In genomic region chr1:65021792-65022191, GRCh38 we compare ENCODE assay signal across 16 cellular contexts. TPM values are rescaled to one million over a fixed set of nuclear protein-coding genes. Genes with fewer than 3 reads are reported as not detected.
A peak's percentile ranks its signal among the peaks of the same experiment; 100 is the strongest.
DNase-seq lines count a peak whose midpoint lies in the region; ATAC-seq, FAIRE-seq and TF ChIP-seq lines count a peak whose summit lies in the region.
"Had no signal": no experiment of that assay in that cellular context is flagged by ENCODE, and none has a peak within 500 bp of the region (broad histone marks: within the 10 kb centered on the region; RNA-seq: fewer than 3 reads in every experiment).

No MANE protein-coding gene starts in this region.

- DNase-seq in G401 (ENCODE audit: low spot score) (peak; percentile 90), NCI-H69 (lab: John Stamatoyannopoulos, UW) (peak; percentile 51), heart right ventricle (no peak), pancreas (no peak), GDM1 (lab: John Stamatoyannopoulos, UW) (no peak)
- DNase-seq in CD4-positive, alpha-beta T cell, result no peak
- DNase-seq: COR-L47, DMS79, MG63, NCI-H1092 treated with DMSO at 0.1 percent for 48 hours, NCI-H1694, NCI-H2107, NCI-H774 had no signal

- H3K9me3 Mint-ChIP-seq in CD4-positive, alpha-beta T cell, result no peaks in the 10 kb centered on the region

- no peak for TF ChIP-seq CTCF in heart right ventricle (IDR thresholded peaks at IDR 0.05)
- no peak for TF ChIP-seq CTCF in pancreas (IDR thresholded peaks at IDR 0.05)
- no peak for TF ChIP-seq CTCF in CD4-positive, alpha-beta T cell (IDR thresholded peaks at IDR 0.05)

- H3K27me3 ChIP-seq in heart right ventricle, result no peaks in the 10 kb centered on the region
- no peaks in the 10 kb centered on the region for H3K27me3 ChIP-seq in pancreas
- H3K27me3 ChIP-seq in CD4-positive, alpha-beta T cell (ENCODE audit: control insufficient read depth, insufficient read depth, low read length), result no peaks in the 10 kb centered on the region
- H3K27me3 ChIP-seq: BLaER1 treated with 17β-estradiol and CSF1 and Interleukin-3, amounts not matched to agents 10 nM and 100 nM; MG63 had no signal

- H3K27ac Mint-ChIP-seq in CD4-positive, alpha-beta T cell, result no peak overlapping the region

- CTCF ChIA-PET in CD4-positive, alpha-beta T cell (lab: Charles Lee), result interaction anchor here (1.2 kb wide), 2 partner anchors 53 to 145 kb away, joined by 4 read pairs; no protein-coding TSS in a partner anchor

- no peak for FAIRE-seq in pancreas (lab: Jason Lieb, UNC)
- FAIRE-seq: G401.6 had no signal

- H3K9me3 ChIP-seq in heart right ventricle, result no peaks in the 10 kb centered on the region
- no peaks in the 10 kb centered on the region for H3K9me3 ChIP-seq in pancreas
- H3K9me3 ChIP-seq in CD4-positive, alpha-beta T cell (ENCODE audit: control insufficient read depth, low read length), result no peaks in the 10 kb centered on the region
- H3K9me3 ChIP-seq: MG63 had no signal

- H3K36me3 Mint-ChIP-seq in CD4-positive, alpha-beta T cell (ENCODE audit: low read depth), result no peaks in the 10 kb centered on the region

- WGBS in heart right ventricle, 2 donors, result 4 to 12% methylated on average over 1 of the region's 1 CpG
- 4 to 5% methylated on average over 1 of the region's 1 CpG for WGBS in pancreas, 2 donors

- H3K4me3 Mint-ChIP-seq in CD4-positive, alpha-beta T cell, result no peak overlapping the region

- no peak overlapping the region for H3K4me3 ChIP-seq in heart right ventricle
- H3K4me3 ChIP-seq in pancreas, result no peak overlapping the region
- H3K4me3 ChIP-seq: BLaER1 treated with 17β-estradiol and CSF1 and Interleukin-3, amounts not matched to agents 10 nM and 100 nM; MG63 had no signal

- POLR2A ChIA-PET in CD4-positive, alpha-beta T cell (lab: Charles Lee), result interaction anchor here (0.8 to 1.4 kb wide), 2 partner anchors 13 to 24 kb away, joined by 3 to 6 read pairs; no protein-coding TSS in a partner anchor

- peak in 5 of 8 donors; percentile 38 to 82 (median 55) for ATAC-seq in heart right ventricle
- peak; percentile 35 to 55 (median 48) for ATAC-seq in pancreas
- no peak for ATAC-seq in CD4-positive, alpha-beta T cell (ENCODE audit: poor library complexity)
- ATAC-seq in HG03095 (IDR thresholded peaks at IDR 0.05; ENCODE audit: unreplicated experiment), result no peak

- H3K4me1 ChIP-seq in heart right ventricle (peaks cover 0 to 29% (median 23%) of the 10 kb centered on the region in 9 donors), pancreas (peaks cover 0 to 11% (median 6%) of the 10 kb centered on the region in 3 donors)
- H3K4me1 ChIP-seq: BLaER1 treated with 17β-estradiol and CSF1 and Interleukin-3, amounts not matched to agents 10 nM and 100 nM had no signal

- no peaks in the 10 kb centered on the region for H3K27me3 Mint-ChIP-seq in CD4-positive, alpha-beta T cell

- H3K4me1 Mint-ChIP-seq in CD4-positive, alpha-beta T cell (ENCODE audit: low read depth), result peaks cover 7% of the 10 kb centered on the region

- intact Hi-C loops in heart right ventricle (cut with DNase I) (no loop called here), pancreas (cut with DNase I) (no loop called here)
- intact Hi-C loops in CD4-positive, alpha-beta T cell (cut with DNase I, micrococcal nuclease), result no loop called here

- in situ Hi-C loops in G401 (cut with HindIII; ENCODE audit: low sequenced_read_pairs), result no loop called here

- H3K27ac ChIP-seq in heart right ventricle (no peak overlapping the region), pancreas (no peak overlapping the region)
- H3K27ac ChIP-seq in CD4-positive, alpha-beta T cell (ENCODE audit: low read depth, low read length), result no peak overlapping the region
- H3K27ac ChIP-seq: BLaER1 treated with 17β-estradiol and CSF1 and Interleukin-3, amounts not matched to agents 10 nM and 100 nM had no signal

- H3K36me3 ChIP-seq in heart right ventricle (no peaks in the 10 kb centered on the region), pancreas (no peaks in the 10 kb centered on the region)
- H3K36me3 ChIP-seq: MG63 had no signal

RNA-seq across cellular contexts. Expression of gene JAK1, which starts 55.4 kb away (rescaled TPM):
- 30.5 and 67.8 TPM in 2 replicates for total RNA-seq in G401 (2014; rRNA removed; shearing (Covaris generic))
- total RNA-seq in heart right ventricle (100 to 1,000 TPM in 3 of 10 donors, 10 to 100 TPM in 7; 73.4 to 122 (median 84.4) TPM), pancreas (10 to 100 TPM; 44.3 to 89.8 (median 54.4) TPM)
- polyA plus RNA-seq in heart right ventricle (10 to 100 TPM; 20.1 to 38.5 TPM), pancreas (10 to 100 TPM; 15.5 to 26.5 TPM)
- total RNA-seq in CD4-positive, alpha-beta T cell, result 100 to 1,000 TPM; 240 to 252 TPM

Comparison
In these comparisons a context has a peak if more than half of its experiments do, and no peak if none do; other contexts are left out.
1. DNase-seq: peak in G401 (single experiment) and NCI-H69 (single experiment); none in heart right ventricle (0 of 2), pancreas (0 of 6), GDM1 (single experiment) and CD4-positive, alpha-beta T cell (0 of 10).
2. ATAC-seq: peak in heart right ventricle (5 of 8) and pancreas (4 of 4); none in CD4-positive, alpha-beta T cell (single experiment) and HG03095 (single experiment).